32 cellular contexts compared by ENCODE assay signal in the genomic region with DNA sequence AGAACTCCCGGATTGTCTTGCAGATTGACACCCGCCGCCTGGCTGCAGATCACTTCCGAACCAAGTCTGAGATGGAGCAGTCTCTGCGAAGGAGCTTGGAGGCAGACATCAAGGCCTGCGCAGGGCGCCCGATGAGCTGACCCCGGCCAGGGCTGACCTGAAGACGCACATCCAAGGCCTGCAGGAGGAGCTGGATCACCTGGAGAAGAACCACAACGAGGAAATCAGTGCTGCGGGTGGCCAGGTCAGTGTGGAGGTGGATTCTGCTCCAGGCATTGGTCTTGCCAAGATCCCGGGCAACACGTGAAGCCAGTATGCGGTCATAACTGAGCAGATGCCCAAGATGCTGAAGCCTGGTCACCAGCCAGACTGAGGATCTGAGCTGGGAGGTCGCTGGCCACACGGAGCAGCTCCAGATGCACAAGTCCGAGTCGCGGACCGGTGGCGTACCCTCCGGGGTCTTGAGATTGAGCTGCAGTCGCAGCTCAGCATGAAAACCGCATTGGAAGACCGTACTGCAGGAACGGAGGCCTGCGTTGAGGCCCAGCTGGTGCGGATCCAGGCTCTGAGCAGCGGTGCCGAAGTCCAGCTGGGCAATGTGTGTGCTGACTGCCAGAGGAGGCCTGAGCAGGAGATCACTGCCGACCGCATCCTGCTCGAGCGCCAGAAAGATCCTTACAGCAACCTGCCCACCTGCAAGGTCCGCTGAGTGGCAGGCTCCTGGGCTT. TPM values are rescaled to one million over a fixed set of nuclear protein-coding genes. Genes with fewer than 3 reads are reported as not detected.
"Had no signal": no experiment of that assay in that cellular context is flagged by ENCODE, and none has a peak within 500 bp of the region (broad histone marks: within the 10 kb centered on the region; RNA-seq: fewer than 3 reads in every experiment).

No MANE protein-coding gene starts in this region.

- H3K79me2 ChIP-seq: hepatocyte, parathyroid adenoma had no signal

- H3K9me3 ChIP-seq: colonic mucosa, gastroesophageal sphincter, mucosa of descending colon, right atrium auricular region, stomach, tibial artery had no signal

- H3K27me3 ChIP-seq: colonic mucosa, foreskin keratinocyte, gastroesophageal sphincter, heart left ventricle, hepatocyte, right atrium auricular region, stomach, tibial artery had no signal

- H3K4me1 Mint-ChIP-seq: endodermal cell, memory B cell, naive B cell, neural crest cell had no signal

- H2AFZ ChIP-seq: hepatocyte, parathyroid adenoma had no signal

- H3K9ac ChIP-seq: parathyroid adenoma had no signal

- ATAC-seq: esophagus mucosa; foreskin keratinocyte; gastroesophageal sphincter; heart left ventricle; left cardiac atrium; left ventricle myocardium superior; mucosa of descending colon; natural killer cell treated with Interleukin-12 subunit alpha and Interleukin-12 subunit beta and Interleukin-15 and Interleukin-18, amount 100 ng/mL, for 72 hours had no signal

- H3K27ac ChIP-seq: colonic mucosa, epithelial cell of prostate, foreskin keratinocyte, gastroesophageal sphincter, heart left ventricle, hepatocyte, parathyroid adenoma, right atrium auricular region, skin epidermis, stomach, tibial artery had no signal

- H3K4me3 ChIP-seq: colonic mucosa, gastroesophageal sphincter, heart left ventricle, hepatocyte, lung, mucosa of descending colon, right atrium auricular region, skin epidermis, stomach, tibial artery had no signal

- DNase-seq: central memory CD4-positive, alpha-beta T cell; colonic mucosa; effector CD8-positive, alpha-beta T cell; endodermal cell; foreskin keratinocyte; left cardiac atrium; left ventricle myocardium superior; mucosa of descending colon; naive B cell; stimulated activated CD4-positive, alpha-beta T cell treated with anti-CD3 and anti-CD28 coated beads, Interleukin-1b, Interleukin-23, amount 100 ng/mL, for 48 hours; stimulated activated CD4-positive, alpha-beta T cell treated with anti-CD3 and anti-CD28 coated beads, Interleukin-4, amount 100 ng/mL, for 1 hour; stimulated activated CD8-positive, alpha-beta memory T cell treated with anti-CD3 and anti-CD28 coated beads, Interleukin-4, amount 100 ng/mL, for 48 hours; stimulated activated naive CD4-positive, alpha-beta T cell; stomach; tibial artery had no signal

- H3K27ac Mint-ChIP-seq: dendritic cell treated with granulocyte-macrophage colony-stimulating factor and Interleukin-4, amounts not matched to agents 40 ng/mL and 50 ng/mL, for 4 days; endodermal cell; memory B cell; mesothelial cell of epicardium; naive B cell; natural killer cell treated with Interleukin-12 subunit alpha and Interleukin-12 subunit beta and Interleukin-15 and Interleukin-18, amount 100 ng/mL, for 72 hours; progenitor cell of endocrine pancreas; type B pancreatic cell had no signal

- H3K4me3 Mint-ChIP-seq: dendritic cell treated with granulocyte-macrophage colony-stimulating factor and Interleukin-4, amounts not matched to agents 40 ng/mL and 50 ng/mL, for 4 days; endodermal cell; memory B cell; mesothelial cell of epicardium; natural killer cell treated with Interleukin-12 subunit alpha and Interleukin-12 subunit beta and Interleukin-15 and Interleukin-18, amount 100 ng/mL, for 72 hours; neural crest cell; type B pancreatic cell had no signal

- H3K27me3 Mint-ChIP-seq: natural killer cell treated with Interleukin-12 subunit alpha and Interleukin-12 subunit beta and Interleukin-15 and Interleukin-18, amount 100 ng/mL, for 72 hours; progenitor cell of endocrine pancreas; type B pancreatic cell had no signal

- H3K36me3 ChIP-seq: colonic mucosa, gastroesophageal sphincter, heart left ventricle, right atrium auricular region, stomach, tibial artery had no signal

- H3K36me3 Mint-ChIP-seq: naive B cell; natural killer cell treated with Interleukin-12 subunit alpha and Interleukin-12 subunit beta and Interleukin-15 and Interleukin-18, amount 100 ng/mL, for 72 hours had no signal

- H3K4me2 ChIP-seq: hepatocyte had no signal

- FAIRE-seq: urothelium cell line had no signal

- H3K4me1 ChIP-seq: colonic mucosa, foreskin keratinocyte, parathyroid adenoma had no signal

- H3K9me3 Mint-ChIP-seq: natural killer cell treated with Interleukin-12 subunit alpha and Interleukin-12 subunit beta and Interleukin-15 and Interleukin-18, amount 100 ng/mL, for 72 hours; type B pancreatic cell had no signal

RNA-seq across cellular contexts. Expression of a gene that starts 12.4 kb away (rescaled TPM):
- total RNA-seq: foreskin keratinocyte had no signal
